10 cellular contexts compared by ENCODE assay signal in genomic region chr10:86798636-86799035, GRCh38. TPM values are rescaled to one million over a fixed set of nuclear protein-coding genes. Genes with fewer than 3 reads are reported as not detected.
A peak's percentile ranks its signal among the peaks of the same experiment; 100 is the strongest.
DNase-seq lines count a peak whose midpoint lies in the region; ATAC-seq and TF ChIP-seq lines count a peak whose summit lies in the region.
"Had no signal": no experiment of that assay in that cellular context is flagged by ENCODE, and none has a peak within 500 bp of the region (broad histone marks: within the 10 kb centered on the region; RNA-seq: fewer than 3 reads in every experiment).

No MANE protein-coding gene starts in this region.

- no peaks in the 10 kb centered on the region for H3K9me3 ChIP-seq in mammary epithelial cell (replicated peaks; ENCODE audit: insufficient read depth, low read length)
- no peaks in the 10 kb centered on the region for H3K9me3 ChIP-seq in breast epithelium
- H3K9me3 ChIP-seq in uterus, result no peaks in the 10 kb centered on the region
- H3K9me3 ChIP-seq: right lobe of liver had no signal

- H3K27me3 Mint-ChIP-seq in natural killer cell treated with Interleukin-12 subunit alpha and Interleukin-12 subunit beta and Interleukin-15 and Interleukin-18, amount 100 ng/mL, for 72 hours, result no peaks in the 10 kb centered on the region

- in situ Hi-C loops in mammary epithelial cell (cut with MboI; ENCODE audit: low sequenced_read_pairs in 2 of 2), result no loop called here

- peak overlapping the region; percentile 42 for H3K4me2 ChIP-seq in mammary epithelial cell (ENCODE audit: insufficient read depth, low read depth, low read length)

- peaks cover 7 to 12% of the 10 kb centered on the region in 2 donors for H3K4me1 Mint-ChIP-seq in natural killer cell treated with Interleukin-12 subunit alpha and Interleukin-12 subunit beta and Interleukin-15 and Interleukin-18, amount 100 ng/mL, for 72 hours (ENCODE audit: low read depth in 2 of 2)

- no peak overlapping the region for H2AFZ ChIP-seq in mammary epithelial cell (ENCODE audit: low read depth, low read length)

- no peak for TF ChIP-seq CTCF in mammary epithelial cell (conservative IDR thresholded peaks at IDR 0.05 in 1 of 2, IDR thresholded peaks at IDR 0.05 in 1 of 2; ENCODE audit: extremely low read depth in 1 of 2, insufficient read depth in 1 of 2, low read depth in 1 of 2, low read length in 2 of 2)
- no peak for TF ChIP-seq CTCF in breast epithelium (IDR thresholded peaks at IDR 0.05)
- no peak for TF ChIP-seq CTCF in uterus (IDR thresholded peaks at IDR 0.05)

- TF ChIP-seq POLR2A in breast epithelium (IDR thresholded peaks at IDR 0.05) (no peak), uterus (IDR thresholded peaks at IDR 0.05) (no peak)

- no peaks in the 10 kb centered on the region for H3K36me3 ChIP-seq in mammary epithelial cell (ENCODE audit: insufficient read depth, low read length)
- H3K36me3 ChIP-seq in breast epithelium, result no peaks in the 10 kb centered on the region
- H3K36me3 ChIP-seq in uterus, result no peaks in the 10 kb centered on the region
- H3K36me3 ChIP-seq: right lobe of liver had no signal

- H3K27me3 ChIP-seq in mammary epithelial cell (ENCODE audit: insufficient read depth, low read length) (no peaks in the 10 kb centered on the region), breast epithelium (no peaks in the 10 kb centered on the region), uterus (no peaks in the 10 kb centered on the region)
- H3K27me3 ChIP-seq: right lobe of liver had no signal

- H3K4me1 ChIP-seq in mammary epithelial cell (ENCODE audit: insufficient read depth, low read length), result peaks cover 8% of the 10 kb centered on the region
- no peaks in the 10 kb centered on the region for H3K4me1 ChIP-seq in breast epithelium
- H3K4me1 ChIP-seq in uterus, result peaks cover 0 to 12% of the 10 kb centered on the region in 2 donors

- H3K9me3 Mint-ChIP-seq in natural killer cell treated with Interleukin-12 subunit alpha and Interleukin-12 subunit beta and Interleukin-15 and Interleukin-18, amount 100 ng/mL, for 72 hours, result no peaks in the 10 kb centered on the region

- H3K4me3 ChIP-seq in mammary epithelial cell (replicated peaks in 1 of 3; ENCODE audit: insufficient read depth in 1 of 3, low read depth in 2 of 3, low read length in 3 of 3) (no peak overlapping the region), breast epithelium (no peak overlapping the region), uterus (no peak overlapping the region)
- H3K4me3 ChIP-seq: right lobe of liver had no signal

- CTCF ChIA-PET in mammary epithelial cell (lab: Charles Lee; ENCODE audit: low non-redundant PET), result interaction anchor here (0.5 kb wide), 1 partner anchor 9 kb away, joined by 3 read pairs; no protein-coding TSS in a partner anchor

- no TSS peak for BruUV-seq in mammary epithelial cell (replicated peaks; lab: Mats Ljungman, UMichigan)

- H3K4me3 Mint-ChIP-seq in natural killer cell treated with Interleukin-12 subunit alpha and Interleukin-12 subunit beta and Interleukin-15 and Interleukin-18, amount 100 ng/mL, for 72 hours, result no peak overlapping the region

- WGBS in mammary epithelial cell (ENCODE audit: low coverage, missing lambda C conversion rate), result 53% methylated on average over 1 of the region's 1 CpG

- ATAC-seq in HG03354 (IDR thresholded peaks at IDR 0.05; ENCODE audit: poor library complexity, severe bottlenecking, unreplicated experiment), result peak; percentile 75
- ATAC-seq in natural killer cell treated with Interleukin-12 subunit alpha and Interleukin-12 subunit beta and Interleukin-15 and Interleukin-18, amount 100 ng/mL, for 72 hours, result no peak

- H3K9ac ChIP-seq in mammary epithelial cell (ENCODE audit: insufficient read depth, low read length), result no peak overlapping the region

- dilution Hi-C loops in mammary epithelial cell (cut with HindIII; ENCODE audit: low sequenced_read_pairs), result no loop called here

- DNase-seq in mammary epithelial cell (no peak), breast epithelium (ENCODE audit: low spot score in 2 of 2) (no peak), cerebellar cortex (ENCODE audit: low spot score) (peak; percentile 27), uterus (no peak), SHP77 treated with DMSO at 0.1 percent for 48 hours (lab: John Stamatoyannopoulos, UW) (no peak), hepatic stellate cell (ENCODE audit: low spot score) (no peak)
- no peak for DNase-seq in natural killer cell treated with Interleukin-12 subunit alpha and Interleukin-12 subunit beta and Interleukin-15 and Interleukin-18, amount 100 ng/mL, for 72 hours (ENCODE audit: low spot score)
- DNase-seq: right lobe of liver had no signal

- peaks cover 64% of the 10 kb centered on the region for H3K79me2 ChIP-seq in mammary epithelial cell (ENCODE audit: insufficient read depth, low read length)

- intact Hi-C loops in mammary epithelial cell (cut with micrococcal nuclease), result loop anchor here (5.0 kb wide), 1 partner anchor 41 kb away; the partner anchor contains the start of gene BMPR1A
- intact Hi-C loops in breast epithelium (cut with DNase I; ENCODE audit: low total_unique reads), result no loop called here
- intact Hi-C loops in uterus (cut with DNase I; ENCODE audit: low total_unique reads), result no loop called here

- no peaks in the 10 kb centered on the region for H4K20me1 ChIP-seq in mammary epithelial cell (ENCODE audit: insufficient read depth, low read length)

- no peak overlapping the region for H3K27ac Mint-ChIP-seq in natural killer cell treated with Interleukin-12 subunit alpha and Interleukin-12 subunit beta and Interleukin-15 and Interleukin-18, amount 100 ng/mL, for 72 hours

- no peak overlapping the region for H3K27ac ChIP-seq in mammary epithelial cell (ENCODE audit: insufficient read depth, low read depth, low read length)
- H3K27ac ChIP-seq in breast epithelium, result no peak overlapping the region
- peak overlapping the region; percentile 20 to 27 for H3K27ac ChIP-seq in uterus
- H3K27ac ChIP-seq: C4-2B, right lobe of liver had no signal

- H3K36me3 Mint-ChIP-seq in natural killer cell treated with Interleukin-12 subunit alpha and Interleukin-12 subunit beta and Interleukin-15 and Interleukin-18, amount 100 ng/mL, for 72 hours, result no peaks in the 10 kb centered on the region

RNA-seq across cellular contexts. Expression of gene BMPR1A, which starts 42.2 kb away (rescaled TPM):
- total RNA-seq in mammary epithelial cell (10 to 100 TPM; 29.8 to 58.0 TPM), breast epithelium (10 to 100 TPM; 49.8 to 87.2 (median 57.4) TPM), uterus (100 to 1,000 TPM in 2 of 4 donors, 10 to 100 TPM in 2; 27.4 to 175 (median 69.2) TPM)
- polyA plus RNA-seq in mammary epithelial cell, result 19.1 TPM
- polyA minus RNA-seq in mammary epithelial cell, result 16.7 TPM
- 10 to 100 TPM in 1 of 2 donors, 1 to 10 TPM in 1; 8.2 to 11.5 TPM for total RNA-seq in natural killer cell treated with Interleukin-12 subunit alpha and Interleukin-12 subunit beta and Interleukin-15 and Interleukin-18, amount 100 ng/mL, for 72 hours

Comparison
In these comparisons a context has a peak if more than half of its experiments do, and no peak if none do; other contexts are left out.
1. H3K27ac ChIP-seq: peak in uterus (2 of 2); none in mammary epithelial cell (single experiment) and breast epithelium (0 of 2).